In genomic region chr7:101681170-101682007, GRCh38 we compare ENCODE assay signal across 10 cellular contexts. TPM values are rescaled to one million over a fixed set of nuclear protein-coding genes. Genes with fewer than 3 reads are reported as not detected.
DNase-seq lines count a peak whose midpoint lies in the region; ATAC-seq and TF ChIP-seq lines count a peak whose summit lies in the region.
"Had no signal": no experiment of that assay in that cellular context is flagged by ENCODE, and none has a peak within 500 bp of the region (broad histone marks: within the 10 kb centered on the region; RNA-seq: fewer than 3 reads in every experiment).

No MANE protein-coding gene starts in this region.

- H3K36me3 ChIP-seq in right lobe of liver = no peaks in the 10 kb centered on the region
- no peaks in the 10 kb centered on the region for H3K36me3 ChIP-seq in endodermal cell (ENCODE audit: control insufficient read depth, insufficient read depth, low read length)

- no peak overlapping the region for H3K27ac ChIP-seq in right lobe of liver
- H3K27ac ChIP-seq in endodermal cell (ENCODE audit: low read depth, low read length) = no peak overlapping the region

- H3K4me3 ChIP-seq in right lobe of liver = no peak overlapping the region
- no peak overlapping the region for H3K4me3 ChIP-seq in endodermal cell (ENCODE audit: low read length)

- ATAC-seq in right lobe of liver = peak in 3 of 4 donors; percentile 36 to 92 (median 52)
- ATAC-seq in HG02884 (IDR thresholded peaks at IDR 0.05; ENCODE audit: unreplicated experiment) = no peak
- no peak for ATAC-seq in GM21786 (IDR thresholded peaks at IDR 0.05; ENCODE audit: unreplicated experiment)

- intact Hi-C loops in right lobe of liver (cut with DNase I) = no loop called here

- TF ChIP-seq POLR2A in right lobe of liver (IDR thresholded peaks at IDR 0.05) = no peak

- no peak overlapping the region for H3K9ac ChIP-seq in endodermal cell (ENCODE audit: extremely low read depth, low read length, poor library complexity, severe bottlenecking)

- peak overlapping the region; percentile 33 for H3K4me3 Mint-ChIP-seq in chondrocyte (ENCODE audit: unreplicated experiment)
- H3K4me3 Mint-ChIP-seq in endodermal cell = no peak overlapping the region
- H3K4me3 Mint-ChIP-seq: CD14-positive monocyte, naive B cell had no signal

- H3K9me3 ChIP-seq in right lobe of liver (no peaks in the 10 kb centered on the region), endodermal cell (ENCODE audit: control insufficient read depth, low read length) (no peaks in the 10 kb centered on the region)

- TF ChIP-seq CTCF in chondrocyte (IDR thresholded peaks at IDR 0.05) (no peak), right lobe of liver (IDR thresholded peaks at IDR 0.05) (no peak), endodermal cell (conservative IDR thresholded peaks at IDR 0.05) (no peak)

- H3K4me1 Mint-ChIP-seq in chondrocyte (ENCODE audit: low read depth) (peaks cover 44% of the 10 kb centered on the region), endodermal cell (no peaks in the 10 kb centered on the region)
- H3K4me1 Mint-ChIP-seq: naive B cell had no signal

- H3K4me1 ChIP-seq in right lobe of liver = no peaks in the 10 kb centered on the region
- no peaks in the 10 kb centered on the region for H3K4me1 ChIP-seq in endodermal cell (ENCODE audit: control insufficient read depth, insufficient read depth, low read length)

- no peaks in the 10 kb centered on the region for H3K36me3 Mint-ChIP-seq in chondrocyte (ENCODE audit: low read depth)
- no peaks in the 10 kb centered on the region for H3K36me3 Mint-ChIP-seq in endodermal cell (ENCODE audit: low read depth)
- H3K36me3 Mint-ChIP-seq: CD14-positive monocyte, naive B cell had no signal

- peak overlapping the region; percentile 96 for H3K27ac Mint-ChIP-seq in chondrocyte (ENCODE audit: unreplicated experiment)
- no peak overlapping the region for H3K27ac Mint-ChIP-seq in endodermal cell
- H3K27ac Mint-ChIP-seq: naive B cell had no signal

- DNase-seq in 8988T = peak; percentile 48
- DNase-seq in M059J (ENCODE audit: low read depth) = peak; percentile 97
- DNase-seq in chondrocyte (ENCODE audit: low spot score) = no peak
- peak in 1 of 3 donors; percentile 41 for DNase-seq in right lobe of liver
- DNase-seq in endodermal cell = no peak
- no peak for DNase-seq in activated naive CD4-positive, alpha-beta T cell treated with Interleukin-2 at 50 U/mL for 16 hours
- DNase-seq: naive B cell had no signal

- H3K27me3 ChIP-seq in right lobe of liver (no peaks in the 10 kb centered on the region), endodermal cell (ENCODE audit: control insufficient read depth, insufficient read depth, low read length, poor library complexity, severe bottlenecking) (no peaks in the 10 kb centered on the region)

- H3K9me3 Mint-ChIP-seq in chondrocyte (ENCODE audit: low read depth) (no peaks in the 10 kb centered on the region), endodermal cell (no peaks in the 10 kb centered on the region)
- H3K9me3 Mint-ChIP-seq: CD14-positive monocyte, naive B cell had no signal

- WGBS in right lobe of liver (ENCODE audit: insufficient coverage, low coverage, low lambda C conversion rate, missing lambda C conversion rate) = 39% methylated on average over 7 of the region's 14 CpGs
- 88% methylated on average over 5 to 14 of the region's 14 CpGs for WGBS in endodermal cell (ENCODE audit: insufficient coverage in 1 of 2, insufficient read length in 1 of 2), 2 experiments

- H3K27me3 Mint-ChIP-seq in chondrocyte (ENCODE audit: low read depth) = no peaks in the 10 kb centered on the region
- H3K27me3 Mint-ChIP-seq in endodermal cell (ENCODE audit: insufficient read depth) = peaks cover 4% of the 10 kb centered on the region
- H3K27me3 Mint-ChIP-seq: naive B cell had no signal

RNA-seq across cellular contexts. Expression of gene MYL10, which starts 52.3 kb away (rescaled TPM):
- total RNA-seq in M059J (2014; rRNA removed; shearing (Covaris generic)) = not detected in 2 replicates
- total RNA-seq in chondrocyte = 3.4 to 5.1 TPM (median 4.7 TPM) in 3 replicates
- not detected for total RNA-seq in right lobe of liver
- not detected for total RNA-seq in endodermal cell
- polyA plus RNA-seq in endodermal cell (2013, experiment 1 of 2) = not detected
- polyA plus RNA-seq in endodermal cell (2013, experiment 2 of 2) = not detected
- polyA plus RNA-seq: CD14-positive monocyte had no signal

Comparison
In these comparisons a context has a peak if more than half of its experiments do, and no peak if none do; other contexts are left out.
1. DNase-seq: peak in 8988T (single experiment) and M059J (single experiment); none in chondrocyte (single experiment), endodermal cell (single experiment) and activated naive CD4-positive, alpha-beta T cell treated with Interleukin-2 at 50 U/mL for 16 hours (single experiment).
2. ATAC-seq: peak in right lobe of liver (3 of 4); none in HG02884 (single experiment) and GM21786 (single experiment).